In genomic region chr11:122661182-122661945, GRCh38 we compare ENCODE assay signal across 13 cellular contexts. TPM values are rescaled to one million over a fixed set of nuclear protein-coding genes. Genes with fewer than 3 reads are reported as not detected.
DNase-seq lines count a peak whose midpoint lies in the region; ATAC-seq and TF ChIP-seq lines count a peak whose summit lies in the region.
"Had no signal": no experiment of that assay in that cellular context is flagged by ENCODE, and none has a peak within 500 bp of the region (broad histone marks: within the 10 kb centered on the region; RNA-seq: fewer than 3 reads in every experiment).

No MANE protein-coding gene starts in this region.

- H3K9me3 Mint-ChIP-seq in immature natural killer cell, result no peaks in the 10 kb centered on the region
- H3K9me3 Mint-ChIP-seq: IgD-negative memory B cell had no signal

- peak overlapping the region in 2 of 6 donors; percentile 6 to 47 for H3K27ac Mint-ChIP-seq in immature natural killer cell
- H3K27ac Mint-ChIP-seq: B cell, IgD-negative memory B cell had no signal

- peaks cover 45 to 79% of the 10 kb centered on the region in 2 donors for H3K4me1 Mint-ChIP-seq in immature natural killer cell

- no peak overlapping the region for H3K4me3 ChIP-seq in smooth muscle cell
- H3K4me3 ChIP-seq: coronary artery, pancreas had no signal

- WGBS in smooth muscle cell (ENCODE audit: low lambda C conversion rate), result 60% methylated on average over 7 of the region's 7 CpGs

- no peak overlapping the region for H3K4me3 Mint-ChIP-seq in immature natural killer cell
- H3K4me3 Mint-ChIP-seq: B cell, IgD-negative memory B cell had no signal

- no peaks in the 10 kb centered on the region for H3K4me1 ChIP-seq in smooth muscle cell (ENCODE audit: low read depth)

- H3K4me2 ChIP-seq in smooth muscle cell, result peak overlapping the region; percentile 14

- intact Hi-C loops in cardiac septum (cut with DNase I) (no loop called here), left ventricle myocardium superior (cut with micrococcal nuclease) (no loop called here)

- peaks cover 19% of the 10 kb centered on the region for H3F3A ChIP-seq in smooth muscle cell (ENCODE audit: low read depth)

- H3K79me2 ChIP-seq in smooth muscle cell (ENCODE audit: low read depth), result peaks cover 66% of the 10 kb centered on the region

- H4K20me1 ChIP-seq in smooth muscle cell (ENCODE audit: low read depth), result peaks cover 61% of the 10 kb centered on the region

- peaks cover 0 to 4% (median 0%) of the 10 kb centered on the region in 3 donors for H3K36me3 Mint-ChIP-seq in immature natural killer cell

- no peak overlapping the region for H3K9ac ChIP-seq in smooth muscle cell (ENCODE audit: low read depth)

- TF ChIP-seq CTCF in smooth muscle cell (IDR thresholded peaks at IDR 0.05; ENCODE audit: borderline replicate concordance, insufficient read depth, poor library complexity, severe bottlenecking), result no peak

- no peaks in the 10 kb centered on the region for H3K36me3 ChIP-seq in smooth muscle cell (ENCODE audit: low read depth)
- H3K36me3 ChIP-seq: pancreas had no signal

- DNase-seq in cardiac septum (ENCODE audit: low spot score) (peak; percentile 33), left ventricle myocardium superior (no peak), NCI-H2171 treated with DMSO at 0.1 percent for 48 hours (lab: John Stamatoyannopoulos, UW) (peak; percentile 95), cerebellar nuclear complex (lab: John Stamatoyannopoulos, UW) (peak; percentile 66 to 75), smooth muscle cell (lab: John Stamatoyannopoulos, UW; ENCODE audit: unreplicated experiment) (no peak), immature natural killer cell (no peak), DMS53 treated with DMSO at 0.1 percent for 48 hours (lab: John Stamatoyannopoulos, UW; ENCODE audit: unreplicated experiment) (no peak)
- DNase-seq: pancreas, SIG-M5 had no signal

- no peaks in the 10 kb centered on the region for H3K27me3 ChIP-seq in smooth muscle cell (ENCODE audit: low read depth)
- H3K27me3 ChIP-seq: pancreas had no signal

- H3K27ac ChIP-seq in smooth muscle cell (ENCODE audit: low read depth), result peak overlapping the region; percentile 71
- H3K27ac ChIP-seq: coronary artery, pancreas had no signal

- no peaks in the 10 kb centered on the region for H3K9me3 ChIP-seq in smooth muscle cell (replicated peaks; ENCODE audit: low read depth)
- H3K9me3 ChIP-seq: pancreas had no signal

- H2AFZ ChIP-seq in smooth muscle cell (ENCODE audit: low read depth), result no peak overlapping the region

- no peak for ATAC-seq in left ventricle myocardium superior
- ATAC-seq in GM21423 (IDR thresholded peaks at IDR 0.05; ENCODE audit: unreplicated experiment), result no peak
- ATAC-seq: pancreas had no signal

- H3K27me3 Mint-ChIP-seq in immature natural killer cell (ENCODE audit: low read depth in 3 of 3), result peaks cover 1 to 5% (median 5%) of the 10 kb centered on the region in 3 donors
- H3K27me3 Mint-ChIP-seq: B cell had no signal

RNA-seq across cellular contexts. Expression of gene UBASH3B, which starts 5.8 kb away (rescaled TPM):
- total RNA-seq in cardiac septum (4.2 TPM), left ventricle myocardium superior (1.0 TPM), smooth muscle cell (30.5 and 34.1 TPM in 2 replicates)
- polyA plus RNA-seq in smooth muscle cell (15.8 and 23.1 TPM in 2 replicates), immature natural killer cell (10 to 100 TPM in 1 of 3 donors, 1 to 10 TPM in 2; 7.5 to 17.5 (median 9.6) TPM)

Comparison
In these comparisons a context has a peak if more than half of its experiments do, and no peak if none do; other contexts are left out.
1. DNase-seq: peak in cardiac septum (single experiment), NCI-H2171 treated with DMSO at 0.1 percent for 48 hours (single experiment) and cerebellar nuclear complex (2 of 2); none in left ventricle myocardium superior (single experiment), smooth muscle cell (single experiment), immature natural killer cell (0 of 3) and DMS53 treated with DMSO at 0.1 percent for 48 hours (single experiment).